Comparison of ENCODE assay signal across 8 cellular contexts in genomic region chr10:34637419-34637911, GRCh38.
DNase-seq lines count a peak whose midpoint lies in the region; ATAC-seq lines count a peak whose summit lies in the region.

No MANE protein-coding gene starts in this region.

- POLR2A ChIA-PET in activated CD4-positive, alpha-beta T cell treated with anti-CD3 and anti-CD28 coated beads for 36 hours (lab: Charles Lee) = no interaction called here

- no peak overlapping the region for H3K27ac Mint-ChIP-seq in activated CD4-positive, alpha-beta T cell treated with anti-CD3 and anti-CD28 coated beads for 36 hours
- H3K27ac Mint-ChIP-seq in memory B cell = no peak overlapping the region

- peak; percentile 39 for DNase-seq in AG08395 (ENCODE audit: low spot score)
- peak; percentile 25 for DNase-seq in NCI-H1694 (lab: John Stamatoyannopoulos, UW)
- DNase-seq in activated CD4-positive, alpha-beta T cell treated with anti-CD3 and anti-CD28 coated beads for 36 hours = peak; percentile 82
- peak; percentile 10 to 46 for DNase-seq in dermis microvascular lymphatic vessel endothelial cell (ENCODE audit: low read depth in 2 of 2)
- DNase-seq in memory B cell (ENCODE audit: low spot score in 2 of 2) = peak; percentile 56 to 66
- DNase-seq in stimulated activated CD8-positive, alpha-beta memory T cell treated with anti-CD3 and anti-CD28 coated beads, Interleukin-2, amount 100 ng/mL, for 48 hours (ENCODE audit: low read depth in 2 of 2) = peak; percentile 42 to 54

- CTCF ChIA-PET in activated CD4-positive, alpha-beta T cell treated with anti-CD3 and anti-CD28 coated beads for 36 hours (lab: Charles Lee) = interaction anchor here (0.7 to 3.7 kb wide), 19 partner anchors 9 to 1448 kb away, joined by 3 to 21 read pairs (median 3); no protein-coding TSS in a partner anchor

- intact Hi-C loops in activated CD4-positive, alpha-beta T cell treated with anti-CD3 and anti-CD28 coated beads for 36 hours (cut with DNase I, micrococcal nuclease) = loop anchor here (1.0 to 10.0 kb wide), 4 partner anchors 115 to 1843 kb away; no protein-coding TSS in a partner anchor

- no peaks in the 10 kb centered on the region for H3K36me3 Mint-ChIP-seq in activated CD4-positive, alpha-beta T cell treated with anti-CD3 and anti-CD28 coated beads for 36 hours (ENCODE audit: low read depth)
- H3K36me3 Mint-ChIP-seq in memory B cell = no peaks in the 10 kb centered on the region

- H3K9me3 Mint-ChIP-seq in activated CD4-positive, alpha-beta T cell treated with anti-CD3 and anti-CD28 coated beads for 36 hours (ENCODE audit: low read depth) = no peaks in the 10 kb centered on the region
- no peaks in the 10 kb centered on the region for H3K9me3 Mint-ChIP-seq in memory B cell

- no peak overlapping the region for H3K4me3 Mint-ChIP-seq in activated CD4-positive, alpha-beta T cell treated with anti-CD3 and anti-CD28 coated beads for 36 hours
- peak overlapping the region; percentile 30 for H3K4me3 Mint-ChIP-seq in memory B cell

- H3K4me1 Mint-ChIP-seq in activated CD4-positive, alpha-beta T cell treated with anti-CD3 and anti-CD28 coated beads for 36 hours = peaks cover 13% of the 10 kb centered on the region
- peaks cover 14% of the 10 kb centered on the region for H3K4me1 Mint-ChIP-seq in memory B cell

- ATAC-seq in GM18502 (IDR thresholded peaks at IDR 0.05; ENCODE audit: poor library complexity, unreplicated experiment) (peak; percentile 88), HG02884 (IDR thresholded peaks at IDR 0.05; ENCODE audit: unreplicated experiment) (peak; percentile 75), memory B cell (ENCODE audit: low read depth) (peak; percentile 94)
- ATAC-seq in activated CD4-positive, alpha-beta T cell treated with anti-CD3 and anti-CD28 coated beads for 36 hours = peak; percentile 76

- H3K27me3 Mint-ChIP-seq in activated CD4-positive, alpha-beta T cell treated with anti-CD3 and anti-CD28 coated beads for 36 hours = peaks cover 4% of the 10 kb centered on the region
- H3K27me3 Mint-ChIP-seq in memory B cell = peaks cover 3% of the 10 kb centered on the region

Comparison
In these comparisons a context has a peak if more than half of its experiments do, and no peak if none do; other contexts are left out.
1. Peak in every context shown above with its lines: DNase-seq and ATAC-seq.
2. DNase-seq: peak in every context shown above with its lines; median percentile 82 in activated CD4-positive, alpha-beta T cell treated with anti-CD3 and anti-CD28 coated beads for 36 hours; 61 in memory B cell; 48 in stimulated activated CD8-positive, alpha-beta memory T cell treated with anti-CD3 and anti-CD28 coated beads, Interleukin-2, amount 100 ng/mL, for 48 hours; 39 in AG08395; 28 in dermis microvascular lymphatic vessel endothelial cell; 25 in NCI-H1694.